1 cellular context compared by ENCODE assay signal in the genomic region with DNA sequence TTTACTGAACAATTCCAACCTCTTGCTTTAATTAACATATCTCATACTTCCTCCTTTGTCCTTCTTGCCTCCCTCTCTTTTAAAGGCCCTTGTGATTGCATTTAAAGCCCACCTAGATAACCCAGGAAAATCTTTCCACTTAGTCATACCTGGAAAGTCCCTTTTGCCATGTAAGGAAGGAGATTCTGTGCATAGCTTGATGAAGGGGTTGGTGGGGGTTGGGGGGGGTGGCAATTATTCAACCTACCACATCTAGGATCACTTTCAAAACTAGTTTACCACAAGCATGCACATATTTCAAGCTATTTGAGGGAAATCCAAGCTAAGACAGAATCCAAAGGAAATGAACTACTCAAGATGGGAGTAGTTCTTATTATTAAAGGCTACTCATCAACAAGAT.
TF ChIP-seq lines count a peak whose summit lies in the region.

No MANE protein-coding gene starts in this region.

TF ChIP-seq in IMR-90, 13 proteins besides CTCF, POLR2A, EP300 and RAD21 (continued from another document):
- TF ChIP-seq FOS (IDR thresholded peaks at IDR 0.05; ENCODE audit: low read depth, low read length) (no peak), RFX5 (IDR thresholded peaks at IDR 0.05; ENCODE audit: low read depth, low read length) (no peak), MAZ (IDR thresholded peaks at IDR 0.05; ENCODE audit: borderline replicate concordance, low read depth, low read length) (no peak), CEBPB (IDR thresholded peaks at IDR 0.05; ENCODE audit: low read depth, low read length) (no peak), MXI1 (IDR thresholded peaks at IDR 0.05; ENCODE audit: borderline replicate concordance, low read depth, low read length) (no peak)
- TF ChIP-seq, protein P1, sequence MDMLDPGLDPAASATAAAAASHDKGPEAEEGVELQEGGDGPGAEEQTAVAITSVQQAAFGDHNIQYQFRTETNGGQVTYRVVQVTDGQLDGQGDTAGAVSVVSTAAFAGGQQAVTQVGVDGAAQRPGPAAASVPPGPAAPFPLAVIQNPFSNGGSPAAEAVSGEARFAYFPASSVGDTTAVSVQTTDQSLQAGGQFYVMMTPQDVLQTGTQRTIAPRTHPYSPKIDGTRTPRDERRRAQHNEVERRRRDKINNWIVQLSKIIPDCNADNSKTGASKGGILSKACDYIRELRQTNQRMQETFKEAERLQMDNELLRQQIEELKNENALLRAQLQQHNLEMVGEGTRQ (IDR thresholded peaks at IDR 0.05; ENCODE audit: low read depth, low read length) = no peak
